In genomic region chr20:51492167-51493092, GRCh38 we compare ENCODE assay signal across 8 cellular contexts. TPM values are rescaled to one million over a fixed set of nuclear protein-coding genes. Genes with fewer than 3 reads are reported as not detected.
DNase-seq lines count a peak whose midpoint lies in the region; ATAC-seq lines count a peak whose summit lies in the region.
"Had no signal": no experiment of that assay in that cellular context is flagged by ENCODE, and none has a peak within 500 bp of the region (broad histone marks: within the 10 kb centered on the region; RNA-seq: fewer than 3 reads in every experiment).

No MANE protein-coding gene starts in this region.

- no peaks in the 10 kb centered on the region for H3K27me3 Mint-ChIP-seq in activated naive CD8-positive, alpha-beta T cell treated with anti-CD3 and anti-CD28 coated beads for 36 hours
- H3K27me3 Mint-ChIP-seq in immature natural killer cell (ENCODE audit: low read depth in 3 of 3) = peaks cover 3 to 29% (median 7%) of the 10 kb centered on the region in 3 donors

- no peak for ATAC-seq in stimulated activated effector memory CD8-positive, alpha-beta T cell treated with anti-CD3 and anti-CD28 coated beads, Interleukin-12 subunit alpha, Interleukin-12 subunit beta, amount 100 ng/mL, for 72 hours
- ATAC-seq in GM19397 (IDR thresholded peaks at IDR 0.05; ENCODE audit: unreplicated experiment) = no peak

- H3K36me3 Mint-ChIP-seq in activated naive CD8-positive, alpha-beta T cell treated with anti-CD3 and anti-CD28 coated beads for 36 hours = peaks cover 84% of the 10 kb centered on the region
- H3K36me3 Mint-ChIP-seq in immature natural killer cell = peaks cover 4 to 25% (median 19%) of the 10 kb centered on the region in 3 donors
- peaks cover 78% of the 10 kb centered on the region for H3K36me3 Mint-ChIP-seq in stimulated activated effector memory CD8-positive, alpha-beta T cell treated with anti-CD3 and anti-CD28 coated beads, Interleukin-12 subunit alpha, Interleukin-12 subunit beta, amount 100 ng/mL, for 72 hours

- DNase-seq in MV-4-11 (lab: John Stamatoyannopoulos, UW) = peak; percentile 6
- no peak for DNase-seq in activated naive CD8-positive, alpha-beta T cell treated with anti-CD3 and anti-CD28 coated beads for 36 hours
- peak in 1 of 3 donors; percentile 31 for DNase-seq in immature natural killer cell
- DNase-seq in stimulated activated effector memory CD8-positive, alpha-beta T cell treated with anti-CD3 and anti-CD28 coated beads, Interleukin-12 subunit alpha, Interleukin-12 subunit beta, amount 100 ng/mL, for 72 hours (ENCODE audit: low spot score in 2 of 2) = no peak
- DNase-seq in NCI-H2081 (lab: John Stamatoyannopoulos, UW) = no peak
- no peak for DNase-seq in iPS-NIHi11 (ENCODE audit: low spot score)
- DNase-seq: activated gamma-delta T cell treated with Interleukin-2 at 50 U/mL for 16 hours had no signal

- no peak overlapping the region for H3K4me3 Mint-ChIP-seq in activated naive CD8-positive, alpha-beta T cell treated with anti-CD3 and anti-CD28 coated beads for 36 hours
- H3K4me3 Mint-ChIP-seq in immature natural killer cell = peak overlapping the region; percentile 77 to 95 (median 90)
- H3K4me3 Mint-ChIP-seq in stimulated activated effector memory CD8-positive, alpha-beta T cell treated with anti-CD3 and anti-CD28 coated beads, Interleukin-12 subunit alpha, Interleukin-12 subunit beta, amount 100 ng/mL, for 72 hours = no peak overlapping the region

- no peaks in the 10 kb centered on the region for H3K9me3 Mint-ChIP-seq in activated naive CD8-positive, alpha-beta T cell treated with anti-CD3 and anti-CD28 coated beads for 36 hours
- H3K9me3 Mint-ChIP-seq in immature natural killer cell = no peaks in the 10 kb centered on the region
- H3K9me3 Mint-ChIP-seq in stimulated activated effector memory CD8-positive, alpha-beta T cell treated with anti-CD3 and anti-CD28 coated beads, Interleukin-12 subunit alpha, Interleukin-12 subunit beta, amount 100 ng/mL, for 72 hours = no peaks in the 10 kb centered on the region

- peaks cover 88% of the 10 kb centered on the region for H3K4me1 Mint-ChIP-seq in activated naive CD8-positive, alpha-beta T cell treated with anti-CD3 and anti-CD28 coated beads for 36 hours
- peaks cover 100% of the 10 kb centered on the region in 2 donors for H3K4me1 Mint-ChIP-seq in immature natural killer cell
- H3K4me1 Mint-ChIP-seq in stimulated activated effector memory CD8-positive, alpha-beta T cell treated with anti-CD3 and anti-CD28 coated beads, Interleukin-12 subunit alpha, Interleukin-12 subunit beta, amount 100 ng/mL, for 72 hours = peaks cover 93% of the 10 kb centered on the region

- peak overlapping the region; percentile 70 for H3K27ac Mint-ChIP-seq in activated naive CD8-positive, alpha-beta T cell treated with anti-CD3 and anti-CD28 coated beads for 36 hours
- peak overlapping the region; percentile 97 to 100 (median 100) for H3K27ac Mint-ChIP-seq in immature natural killer cell
- H3K27ac Mint-ChIP-seq in stimulated activated effector memory CD8-positive, alpha-beta T cell treated with anti-CD3 and anti-CD28 coated beads, Interleukin-12 subunit alpha, Interleukin-12 subunit beta, amount 100 ng/mL, for 72 hours = peak overlapping the region; percentile 74

RNA-seq across cellular contexts. Expression of gene NFATC2, which starts 50.1 kb away (rescaled TPM):
- 10 to 100 TPM; 31.0 to 31.7 TPM for total RNA-seq in activated naive CD8-positive, alpha-beta T cell treated with anti-CD3 and anti-CD28 coated beads for 36 hours
- polyA plus RNA-seq in immature natural killer cell = 100 to 1,000 TPM in 1 of 3 donors, 10 to 100 TPM in 2; 14.5 to 101 (median 21.3) TPM

Comparison
In these comparisons a context has a peak if more than half of its experiments do, and no peak if none do; other contexts are left out.
1. H3K4me3 Mint-ChIP-seq: peak in immature natural killer cell (5 of 5); none in activated naive CD8-positive, alpha-beta T cell treated with anti-CD3 and anti-CD28 coated beads for 36 hours (single experiment) and stimulated activated effector memory CD8-positive, alpha-beta T cell treated with anti-CD3 and anti-CD28 coated beads, Interleukin-12 subunit alpha, Interleukin-12 subunit beta, amount 100 ng/mL, for 72 hours (single experiment).
2. Peak in every context shown above with its lines, with median percentiles within 50 percentile points of each other: H3K27ac Mint-ChIP-seq.